ENCODE assay signal across 9 cellular contexts in genomic region chr2:18178736-18179349, GRCh38.
A peak's percentile ranks its signal among the peaks of the same experiment; 100 is the strongest.
DNase-seq lines count a peak whose midpoint lies in the region; ATAC-seq and TF ChIP-seq lines count a peak whose summit lies in the region.
"Had no signal": no experiment of that assay in that cellular context is flagged by ENCODE, and none has a peak within 500 bp of the region (broad histone marks: within the 10 kb centered on the region; RNA-seq: fewer than 3 reads in every experiment).

No MANE protein-coding gene starts in this region.

- H3K4me1 ChIP-seq in body of pancreas = no peaks in the 10 kb centered on the region

- peaks cover 0 to 10% of the 10 kb centered on the region in 2 donors for H3K27me3 Mint-ChIP-seq in stimulated activated naive B cell treated with anti-CD40 and anti-IgM and Interleukin-4, amounts not matched to agents 10 μg/mL and 1 μg/mL and 100 μg/mL, for 72 hours

- no peaks in the 10 kb centered on the region for H3K27me3 ChIP-seq in body of pancreas

- no peaks in the 10 kb centered on the region for H3K4me1 Mint-ChIP-seq in stimulated activated naive B cell treated with anti-CD40 and anti-IgM and Interleukin-4, amounts not matched to agents 10 μg/mL and 1 μg/mL and 100 μg/mL, for 72 hours

- no peaks in the 10 kb centered on the region for H3K36me3 Mint-ChIP-seq in stimulated activated naive B cell treated with anti-CD40 and anti-IgM and Interleukin-4, amounts not matched to agents 10 μg/mL and 1 μg/mL and 100 μg/mL, for 72 hours

- TF ChIP-seq POLR2A in body of pancreas (IDR thresholded peaks at IDR 0.05) = no peak

- H3K4me3 Mint-ChIP-seq in stimulated activated naive B cell treated with anti-CD40 and anti-IgM and Interleukin-4, amounts not matched to agents 10 μg/mL and 1 μg/mL and 100 μg/mL, for 72 hours = no peak overlapping the region

- no peaks in the 10 kb centered on the region for H3K9me3 ChIP-seq in body of pancreas

- H3K4me3 ChIP-seq in body of pancreas = no peak overlapping the region

- peak in 2 of 3 experiments; percentile 68 to 75 for DNase-seq in NCI-H1417 (lab: John Stamatoyannopoulos, UW)
- DNase-seq in NCI-H1417 treated with DMSO at 0.1 percent for 48 hours (lab: John Stamatoyannopoulos, UW) = no peak
- peak; percentile 56 for DNase-seq in NCI-H774 (lab: John Stamatoyannopoulos, UW)
- peak; percentile 36 to 42 (median 38) for DNase-seq in body of pancreas
- peak; percentile 59 for DNase-seq in iris pigment epithelial cell (ENCODE audit: low read depth)
- DNase-seq in stimulated activated naive B cell treated with anti-CD40 and anti-IgM and Interleukin-4, amounts not matched to agents 10 μg/mL and 1 μg/mL and 100 μg/mL, for 72 hours = peak; percentile 1

- H3K27ac Mint-ChIP-seq in stimulated activated naive B cell treated with anti-CD40 and anti-IgM and Interleukin-4, amounts not matched to agents 10 μg/mL and 1 μg/mL and 100 μg/mL, for 72 hours = no peak overlapping the region

- ATAC-seq in GM19438 (IDR thresholded peaks at IDR 0.05; ENCODE audit: low read depth, unreplicated experiment) (peak; percentile 91), HG03457 (IDR thresholded peaks at IDR 0.05; ENCODE audit: unreplicated experiment) (peak; percentile 96), body of pancreas (peak; percentile 52)
- peak; percentile 75 to 77 for ATAC-seq in stimulated activated naive B cell treated with anti-CD40 and anti-IgM and Interleukin-4, amounts not matched to agents 10 μg/mL and 1 μg/mL and 100 μg/mL, for 72 hours (replicated peaks)

- H3K27ac ChIP-seq in body of pancreas = no peak overlapping the region
- H3K27ac ChIP-seq: epithelial cell of prostate had no signal

- TF ChIP-seq CTCF in body of pancreas (IDR thresholded peaks at IDR 0.05) = peak; percentile 60 to 88 (median 65)

- H3K36me3 ChIP-seq in body of pancreas (replicated peaks in 1 of 2; ENCODE audit: insufficient read depth in 1 of 2, low read depth in 2 of 2) = no peaks in the 10 kb centered on the region

- intact Hi-C loops in body of pancreas (cut with DNase I) = no loop called here

- WGBS in body of pancreas, 2 donors = 7 to 32% methylated on average over 1 of the region's 1 CpG

- no peaks in the 10 kb centered on the region for H3K9me3 Mint-ChIP-seq in stimulated activated naive B cell treated with anti-CD40 and anti-IgM and Interleukin-4, amounts not matched to agents 10 μg/mL and 1 μg/mL and 100 μg/mL, for 72 hours
